1 cellular context compared by ENCODE assay signal in genomic region chr5:158590936-158591863, GRCh38.
TF ChIP-seq lines count a peak whose summit lies in the region.

No MANE protein-coding gene starts in this region.

TF ChIP-seq in HEK293, 187 proteins besides CTCF, POLR2A, EP300 and RAD21 (continued from another document and continues in another):
- TF ChIP-seq ZNF518A (tag by site-specific recombination; conservative IDR thresholded peaks at IDR 0.05; ENCODE audit: low read depth) (peak; percentile 23; the same call in 1 of the 2 replicates), ZNF639 (tag by site-specific recombination; IDR thresholded peaks at IDR 0.05) (no peak), ZNF394 (tag by site-specific recombination; IDR thresholded peaks at IDR 0.05; ENCODE audit: borderline replicate concordance) (0 out of 2 replicates have a peak, but pooled peaks have one; percentile 25), ZNF76 (tag by site-specific recombination; IDR thresholded peaks at IDR 0.05; ENCODE audit: borderline replicate concordance, low read depth) (0 out of 2 replicates have a peak, but pooled peaks have one; percentile 20), HIC1 (tag by site-specific recombination; IDR thresholded peaks at IDR 0.05) (0 out of 2 replicates have a peak, but pooled peaks have one; percentile 11), OSR2 (tag by site-specific recombination; IDR thresholded peaks at IDR 0.05) (peak; percentile 37; the same call in 1 of the 2 replicates), KLF16 (tag by site-specific recombination; IDR thresholded peaks at IDR 0.05) (no peak), ZEB2 (tag by site-specific recombination; IDR thresholded peaks at IDR 0.05) (peak; percentile 53; the same call in 1 of the 2 replicates), KLF8 (tag by site-specific recombination; IDR thresholded peaks at IDR 0.05) (no peak), ZBTB48 (tag by site-specific recombination; IDR thresholded peaks at IDR 0.05) (0 out of 2 replicates have a peak, but pooled peaks have one; percentile 30), ZNF16 (tag by site-specific recombination; IDR thresholded peaks at IDR 0.05; ENCODE audit: low read depth) (no peak), SP7 (tag by site-specific recombination; IDR thresholded peaks at IDR 0.05) (peak; percentile 11; the same call in 1 of the 2 replicates), ZNF501 (tag by site-specific recombination; IDR thresholded peaks at IDR 0.05) (peak; percentile 54; the same call in 1 of the 2 replicates), ZNF354C (tag by site-specific recombination; IDR thresholded peaks at IDR 0.05; ENCODE audit: borderline replicate concordance, low read depth) (no peak), ZFP37 (tag by site-specific recombination; IDR thresholded peaks at IDR 0.05) (0 out of 2 replicates have a peak, but pooled peaks have one; percentile 23), ZIC2 (tag by site-specific recombination; IDR thresholded peaks at IDR 0.05) (peak; percentile 26; the same call in 1 of the 2 replicates), PRDM1 (tag by site-specific recombination; IDR thresholded peaks at IDR 0.05) (0 out of 2 replicates have a peak, but pooled peaks have one; percentile 10), PRDM10 (tag by site-specific recombination; IDR thresholded peaks at IDR 0.05) (peak; percentile 91; the same call in 1 of the 2 replicates), ZNF707 (tag by site-specific recombination; IDR thresholded peaks at IDR 0.05) (no peak), ZNF626 (tag by site-specific recombination; IDR thresholded peaks at IDR 0.05) (no peak), PATZ1 (tag by site-specific recombination; IDR thresholded peaks at IDR 0.05) (peak; percentile 38; the same call in 1 of the 2 replicates), SCRT2 (tag by site-specific recombination; IDR thresholded peaks at IDR 0.05) (no peak), ZNF184 (tag by site-specific recombination; IDR thresholded peaks at IDR 0.05) (peak; percentile 95), PBX3 (CRISPR knock-in tag; IDR thresholded peaks at IDR 0.05) (no peak), PRDM6 (tag by site-specific recombination; IDR thresholded peaks at IDR 0.05) (peak; percentile 48; the same call in 1 of the 2 replicates), ZFHX2 (tag by site-specific recombination; conservative IDR thresholded peaks at IDR 0.05) (peak; percentile 72), ZNF10 (tag by site-specific recombination; IDR thresholded peaks at IDR 0.05) (no peak), ZBTB20 (tag by site-specific recombination; IDR thresholded peaks at IDR 0.05) (peak; percentile 30; the same call in 1 of the 2 replicates), ZNF366 (tag by site-specific recombination; conservative IDR thresholded peaks at IDR 0.05) (peak; percentile 57; the same call in 1 of the 2 replicates), ZNF175 (tag by site-specific recombination; IDR thresholded peaks at IDR 0.05) (no peak), ZBTB17 (tag by site-specific recombination; IDR thresholded peaks at IDR 0.05) (peak; percentile 46; the same call in 1 of the 2 replicates), ZBTB1 (tag by site-specific recombination; IDR thresholded peaks at IDR 0.05) (0 out of 2 replicates have a peak, but pooled peaks have one; percentile 9), ZBTB8A (tag by site-specific recombination; IDR thresholded peaks at IDR 0.05) (0 out of 2 replicates have a peak, but pooled peaks have one; percentile 25), ZNF670 (tag by site-specific recombination; IDR thresholded peaks at IDR 0.05; ENCODE audit: low read depth) (no peak), ZNF596 (tag by site-specific recombination; IDR thresholded peaks at IDR 0.05) (no peak), ZNF416 (tag by site-specific recombination; IDR thresholded peaks at IDR 0.05) (no peak), ZNF335 (tag by site-specific recombination; conservative IDR thresholded peaks at IDR 0.05) (peak; percentile 47; the same call in 1 of the 2 replicates), SP3 (tag by site-specific recombination; IDR thresholded peaks at IDR 0.05) (no peak; the same call in 1 of the 2 replicates), ZXDB (tag by site-specific recombination; IDR thresholded peaks at IDR 0.05) (0 out of 2 replicates have a peak, but pooled peaks have one; percentile 38)
